In genomic region chr5:118614701-118615475, GRCh38 we compare ENCODE assay signal across 1 cellular context.
TF ChIP-seq lines count a peak whose summit lies in the region.

No MANE protein-coding gene starts in this region.

TF ChIP-seq in GM12878, 131 proteins besides CTCF, POLR2A, EP300 and RAD21 (continued from another document):
- TF ChIP-seq, protein P1, sequence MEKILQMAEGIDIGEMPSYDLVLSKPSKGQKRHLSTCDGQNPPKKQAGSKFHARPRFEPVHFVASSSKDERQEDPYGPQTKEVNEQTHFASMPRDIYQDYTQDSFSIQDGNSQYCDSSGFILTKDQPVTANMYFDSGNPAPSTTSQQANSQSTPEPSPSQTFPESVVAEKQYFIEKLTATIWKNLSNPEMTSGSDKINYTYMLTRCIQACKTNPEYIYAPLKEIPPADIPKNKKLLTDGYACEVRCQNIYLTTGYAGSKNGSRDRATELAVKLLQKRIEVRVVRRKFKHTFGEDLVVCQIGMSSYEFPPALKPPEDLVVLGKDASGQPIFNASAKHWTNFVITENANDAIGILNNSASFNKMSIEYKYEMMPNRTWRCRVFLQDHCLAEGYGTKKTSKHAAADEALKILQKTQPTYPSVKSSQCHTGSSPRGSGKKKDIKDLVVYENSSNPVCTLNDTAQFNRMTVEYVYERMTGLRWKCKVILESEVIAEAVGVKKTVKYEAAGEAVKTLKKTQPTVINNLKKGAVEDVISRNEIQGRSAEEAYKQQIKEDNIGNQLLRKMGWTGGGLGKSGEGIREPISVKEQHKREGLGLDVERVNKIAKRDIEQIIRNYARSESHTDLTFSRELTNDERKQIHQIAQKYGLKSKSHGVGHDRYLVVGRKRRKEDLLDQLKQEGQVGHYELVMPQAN (conservative IDR thresholded peaks at IDR 0.05): no peak
- TF ChIP-seq, protein P2, sequence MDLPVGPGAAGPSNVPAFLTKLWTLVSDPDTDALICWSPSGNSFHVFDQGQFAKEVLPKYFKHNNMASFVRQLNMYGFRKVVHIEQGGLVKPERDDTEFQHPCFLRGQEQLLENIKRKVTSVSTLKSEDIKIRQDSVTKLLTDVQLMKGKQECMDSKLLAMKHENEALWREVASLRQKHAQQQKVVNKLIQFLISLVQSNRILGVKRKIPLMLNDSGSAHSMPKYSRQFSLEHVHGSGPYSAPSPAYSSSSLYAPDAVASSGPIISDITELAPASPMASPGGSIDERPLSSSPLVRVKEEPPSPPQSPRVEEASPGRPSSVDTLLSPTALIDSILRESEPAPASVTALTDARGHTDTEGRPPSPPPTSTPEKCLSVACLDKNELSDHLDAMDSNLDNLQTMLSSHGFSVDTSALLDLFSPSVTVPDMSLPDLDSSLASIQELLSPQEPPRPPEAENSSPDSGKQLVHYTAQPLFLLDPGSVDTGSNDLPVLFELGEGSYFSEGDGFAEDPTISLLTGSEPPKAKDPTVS (IDR thresholded peaks at IDR 0.05; ENCODE audit: low read depth, low read length): no peak
- TF ChIP-seq, protein P3, sequence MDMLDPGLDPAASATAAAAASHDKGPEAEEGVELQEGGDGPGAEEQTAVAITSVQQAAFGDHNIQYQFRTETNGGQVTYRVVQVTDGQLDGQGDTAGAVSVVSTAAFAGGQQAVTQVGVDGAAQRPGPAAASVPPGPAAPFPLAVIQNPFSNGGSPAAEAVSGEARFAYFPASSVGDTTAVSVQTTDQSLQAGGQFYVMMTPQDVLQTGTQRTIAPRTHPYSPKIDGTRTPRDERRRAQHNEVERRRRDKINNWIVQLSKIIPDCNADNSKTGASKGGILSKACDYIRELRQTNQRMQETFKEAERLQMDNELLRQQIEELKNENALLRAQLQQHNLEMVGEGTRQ (IDR thresholded peaks at IDR 0.05; ENCODE audit: borderline replicate concordance, low read depth, low read length): no peak
